25 cellular contexts compared by ENCODE assay signal in the genomic region with DNA sequence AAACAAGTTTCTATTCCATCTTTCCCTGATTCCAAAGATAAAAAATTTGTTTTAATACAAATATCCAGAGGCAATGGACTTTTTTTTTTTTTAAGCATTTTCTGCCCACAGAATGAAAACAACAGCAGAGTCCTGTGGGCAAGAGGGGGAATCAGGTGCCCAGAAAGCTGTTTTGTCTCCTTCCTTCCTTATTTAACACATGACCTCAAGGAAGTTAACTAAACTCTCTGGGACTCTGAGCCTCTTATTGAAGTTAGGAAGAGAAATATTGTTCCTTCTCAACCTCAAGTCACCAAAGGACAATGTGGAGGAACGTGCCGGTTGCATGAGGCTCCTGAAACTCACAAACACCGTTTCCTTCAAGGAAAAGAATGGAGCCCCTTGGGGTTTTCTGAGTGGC. TPM values are rescaled to one million over a fixed set of nuclear protein-coding genes. Genes with fewer than 3 reads are reported as not detected.
DNase-seq lines count a peak whose midpoint lies in the region; ATAC-seq, FAIRE-seq and TF ChIP-seq lines count a peak whose summit lies in the region.
"Had no signal": no experiment of that assay in that cellular context is flagged by ENCODE, and none has a peak within 500 bp of the region (broad histone marks: within the 10 kb centered on the region; RNA-seq: fewer than 3 reads in every experiment).

No MANE protein-coding gene starts in this region.

- H3K36me3 ChIP-seq in transverse colon = peaks cover 0 to 69% (median 22%) of the 10 kb centered on the region in 4 donors

- intact Hi-C loops in dorsolateral prefrontal cortex (cut with DNase I) = no loop called here
- intact Hi-C loops in transverse colon (cut with DNase I; ENCODE audit: low total_unique reads) = no loop called here

- in situ Hi-C loops in transverse colon (cut with MboI; ENCODE audit: low pct_ligation_motif_present in 1 of 4, low pct_unique_long_range_greater_than_20kb in 1 of 4, low sequenced_read_pairs in 3 of 4) = no loop called here

- H3K27ac ChIP-seq in dorsolateral prefrontal cortex = peak overlapping the region in 34 of 59 donors; percentile 0 to 98 (median 44)
- H3K27ac ChIP-seq in transverse colon = peak overlapping the region; percentile 27 to 69 (median 56)
- H3K27ac ChIP-seq: thyroid gland had no signal

- H3K4me3 ChIP-seq in dorsolateral prefrontal cortex (no peak overlapping the region), transverse colon (no peak overlapping the region)
- H3K4me3 ChIP-seq: pancreas, thyroid gland had no signal

- no peak for TF ChIP-seq CTCF in dorsolateral prefrontal cortex (IDR thresholded peaks at IDR 0.05 in 54 of 56, conservative IDR thresholded peaks at IDR 0.05 in 2 of 56; ENCODE audit: low read depth in 1 of 56, partially characterized antibody in 56 of 56)
- no peak for TF ChIP-seq CTCF in transverse colon (IDR thresholded peaks at IDR 0.05)

- no peaks in the 10 kb centered on the region for H3K9me3 ChIP-seq in transverse colon
- H3K9me3 ChIP-seq: pancreas, thyroid gland had no signal

- no peak for TF ChIP-seq EP300 in transverse colon (IDR thresholded peaks at IDR 0.05; ENCODE audit: low read depth)

- WGBS in transverse colon (ENCODE audit: low coverage in 1 of 2), 2 donors = 68% methylated on average over 3 of the region's 3 CpGs; no CpG with 5 or more reads in 1 of the 2 donors

- DNase-seq in GDM1 (lab: John Stamatoyannopoulos, UW) (peak; percentile 11), dorsolateral prefrontal cortex (no peak), pons (ENCODE audit: low spot score) (peak; percentile 48), transverse colon (no peak), HTR-8/SVneo (ENCODE audit: insufficient read length, low spot score) (no peak)
- DNase-seq: activated CD4-positive, alpha-beta T cell treated with anti-CD3 and anti-CD28 coated beads, Interleukin-2, amount 10 ng/mL, durations not matched to agents 7 days and 5 days; activated naive CD4-positive, alpha-beta T cell treated with Interleukin-2 at 50 U/mL for 16 hours; activated T-cell treated with anti-CD3 and anti-CD28 coated beads, Interleukin-2, amount 50 U/mL, for 48 hours; CD4-positive, CD25-positive, alpha-beta regulatory T cell; dermis blood vessel endothelial cell; midbrain; NCI-H1092 treated with DMSO at 0.1 percent for 48 hours; NCI-H187 treated with DMSO at 0.1 percent for 48 hours; NCI-H2171 treated with DMSO at 0.1 percent for 48 hours; NCI-H524 treated with DMSO at 0.1 percent for 48 hours; NK-92 treated with Interleukin-12 subunit alpha and Interleukin-12 subunit beta, amount 100 ng/mL, for 24 hours; pancreas; SHP77 treated with DMSO at 0.1 percent for 48 hours; stimulated activated CD4-positive, alpha-beta T cell treated with anti-CD3 and anti-CD28 coated beads, Interleukin-4, amount 100 ng/mL, for 4 hours; stimulated activated naive B cell treated with anti-CD40 and anti-IgM and Interleukin-4, amounts not matched to agents 10 μg/mL and 1 μg/mL and 100 μg/mL, for 72 hours; T-helper 9 cell; thyroid gland had no signal

- ATAC-seq in GM21381 (IDR thresholded peaks at IDR 0.05; ENCODE audit: unreplicated experiment) (no peak), HG02571 (IDR thresholded peaks at IDR 0.05; ENCODE audit: unreplicated experiment) (no peak)
- ATAC-seq: stimulated activated naive B cell treated with anti-CD40 and anti-IgM and Interleukin-4, amounts not matched to agents 10 μg/mL and 1 μg/mL and 100 μg/mL, for 72 hours had no signal

- H3K27me3 ChIP-seq in dorsolateral prefrontal cortex = no peaks in the 10 kb centered on the region
- H3K27me3 ChIP-seq in transverse colon = no peaks in the 10 kb centered on the region
- H3K27me3 ChIP-seq: pancreas, thyroid gland had no signal

- no peak for TF ChIP-seq POLR2A in transverse colon (IDR thresholded peaks at IDR 0.05)

- FAIRE-seq in HTR-8/SVneo (lab: Jason Lieb, UNC) = no peak
- FAIRE-seq: D721Med, pancreas had no signal

- peaks cover 0 to 16% (median 2%) of the 10 kb centered on the region in 4 donors for H3K4me1 ChIP-seq in transverse colon
- H3K4me1 ChIP-seq: thyroid gland had no signal

RNA-seq across cellular contexts. Expression of gene LITAF, which starts 34.9 kb away (rescaled TPM):
- total RNA-seq in dorsolateral prefrontal cortex = 100 to 1,000 TPM in 7 of 120 experiments, 10 to 100 TPM in 113; 14.7 to 172 (median 49.8) TPM
- total RNA-seq in transverse colon = 100 to 1,000 TPM in 2 of 4 donors, 10 to 100 TPM in 2; 32.8 to 193 (median 101) TPM

Comparison
In these comparisons a context has a peak if more than half of its experiments do, and no peak if none do; other contexts are left out.
1. DNase-seq: peak in GDM1 (single experiment) and pons (single experiment); none in dorsolateral prefrontal cortex (0 of 10), transverse colon (single experiment) and HTR-8/SVneo (single experiment).